ENCODE assay signal across 8 cellular contexts in genomic region chr3:153162513-153163348, GRCh38. TPM values are rescaled to one million over a fixed set of nuclear protein-coding genes. Genes with fewer than 3 reads are reported as not detected.
DNase-seq lines count a peak whose midpoint lies in the region; ATAC-seq and TF ChIP-seq lines count a peak whose summit lies in the region.

No MANE protein-coding gene starts in this region.

- intact Hi-C loops in activated T-helper 1 cell treated with anti-CD3 and anti-CD28 coated beads, Interleukin-12 subunit alpha, Interleukin-12 subunit beta, Interleukin-2, Interleukin-4 antibody, amounts not matched to agents 30 ng/mL and 10 ng/mL and 1 ng/mL, durations not matched to agents 14 hours and 24 hours and 36 hours (cut with micrococcal nuclease), result loop anchor here (1.0 to 10.0 kb wide), 5 partner anchors 432 to 1958 kb away; partner anchors contain the start of genes DHX36, GPR171 and MBNL1
- intact Hi-C loops in testis (cut with DNase I; ENCODE audit: low total_unique reads), result no loop called here

- peaks cover 61% of the 10 kb centered on the region for H3K4me1 Mint-ChIP-seq in activated T-helper 1 cell treated with anti-CD3 and anti-CD28 coated beads, Interleukin-12 subunit alpha, Interleukin-12 subunit beta, Interleukin-2, Interleukin-4 antibody, amounts not matched to agents 30 ng/mL and 10 ng/mL and 1 ng/mL, durations not matched to agents 14 hours and 24 hours and 36 hours (ENCODE audit: low read depth)
- H3K4me1 Mint-ChIP-seq in nephron progenitor cell, result peaks cover 55% of the 10 kb centered on the region

- H3K4me3 ChIP-seq in fibroblast of mammary gland (ENCODE audit: control insufficient read depth, low read depth, low read length) (peak overlapping the region; percentile 95), testis (peak overlapping the region; percentile 77 to 96)

- H3K27ac Mint-ChIP-seq in activated T-helper 1 cell treated with anti-CD3 and anti-CD28 coated beads, Interleukin-12 subunit alpha, Interleukin-12 subunit beta, Interleukin-2, Interleukin-4 antibody, amounts not matched to agents 30 ng/mL and 10 ng/mL and 1 ng/mL, durations not matched to agents 14 hours and 24 hours and 36 hours, result peak overlapping the region; percentile 93
- peak overlapping the region; percentile 80 for H3K27ac Mint-ChIP-seq in nephron progenitor cell

- no peaks in the 10 kb centered on the region for H3K36me3 ChIP-seq in testis (ENCODE audit: low read depth, missing control alignments)

- peak overlapping the region; percentile 79 to 94 for H3K27ac ChIP-seq in testis

- no peaks in the 10 kb centered on the region for H3K4me1 ChIP-seq in testis

- DNase-seq in GM13977 (ENCODE audit: low spot score) (peak; percentile 46), NOMO-1 treated with DMSO at 0.1 percent for 48 hours (lab: John Stamatoyannopoulos, UW; ENCODE audit: unreplicated experiment) (peak; percentile 52), fibroblast of mammary gland (ENCODE audit: low read depth) (peak; percentile 31), nephron progenitor cell (peak; percentile 56), testis (peak; percentile 60), cerebellar nuclear complex (lab: John Stamatoyannopoulos, UW) (no peak)
- DNase-seq in activated T-helper 1 cell treated with anti-CD3 and anti-CD28 coated beads, Interleukin-12 subunit alpha, Interleukin-12 subunit beta, Interleukin-2, Interleukin-4 antibody, amounts not matched to agents 30 ng/mL and 10 ng/mL and 1 ng/mL, durations not matched to agents 14 hours and 24 hours and 36 hours (ENCODE audit: low spot score), result no peak

- TF ChIP-seq POLR2A in testis (IDR thresholded peaks at IDR 0.05), result no peak

- H3K27me3 ChIP-seq in testis, result no peaks in the 10 kb centered on the region

- H3K9me3 ChIP-seq in testis, result no peaks in the 10 kb centered on the region

- WGBS in testis, 2 donors, result 1% methylated on average over 25 to 65 of the region's 82 CpGs

- H3K9me3 Mint-ChIP-seq in activated T-helper 1 cell treated with anti-CD3 and anti-CD28 coated beads, Interleukin-12 subunit alpha, Interleukin-12 subunit beta, Interleukin-2, Interleukin-4 antibody, amounts not matched to agents 30 ng/mL and 10 ng/mL and 1 ng/mL, durations not matched to agents 14 hours and 24 hours and 36 hours, result no peaks in the 10 kb centered on the region
- no peaks in the 10 kb centered on the region for H3K9me3 Mint-ChIP-seq in nephron progenitor cell

- in situ Hi-C loops in GM13977 (cut with MboI; ENCODE audit: low pct_unique_long_range_greater_than_20kb, low sequenced_read_pairs, unreplicated experiment), result no loop called here

- no peak for TF ChIP-seq CTCF in GM13977 (IDR thresholded peaks at IDR 0.05; ENCODE audit: extremely low read depth, insufficient read depth, missing control alignments)
- no peak for TF ChIP-seq CTCF in fibroblast of mammary gland (conservative IDR thresholded peaks at IDR 0.05; ENCODE audit: control insufficient read depth, insufficient read depth, low read depth, low read length)
- no peak for TF ChIP-seq CTCF in nephron progenitor cell (IDR thresholded peaks at IDR 0.05)
- no peak for TF ChIP-seq CTCF in testis (IDR thresholded peaks at IDR 0.05)

- H3K36me3 Mint-ChIP-seq in activated T-helper 1 cell treated with anti-CD3 and anti-CD28 coated beads, Interleukin-12 subunit alpha, Interleukin-12 subunit beta, Interleukin-2, Interleukin-4 antibody, amounts not matched to agents 30 ng/mL and 10 ng/mL and 1 ng/mL, durations not matched to agents 14 hours and 24 hours and 36 hours (ENCODE audit: low read depth), result peaks cover 21% of the 10 kb centered on the region
- peaks cover 18% of the 10 kb centered on the region for H3K36me3 Mint-ChIP-seq in nephron progenitor cell (ENCODE audit: low read depth)

- H3K4me3 Mint-ChIP-seq in activated T-helper 1 cell treated with anti-CD3 and anti-CD28 coated beads, Interleukin-12 subunit alpha, Interleukin-12 subunit beta, Interleukin-2, Interleukin-4 antibody, amounts not matched to agents 30 ng/mL and 10 ng/mL and 1 ng/mL, durations not matched to agents 14 hours and 24 hours and 36 hours, result peak overlapping the region; percentile 90
- peak overlapping the region; percentile 99 for H3K4me3 Mint-ChIP-seq in nephron progenitor cell

- ATAC-seq in HG02642 (IDR thresholded peaks at IDR 0.05; ENCODE audit: poor library complexity, unreplicated experiment), result peak; percentile 5

- H3K27me3 Mint-ChIP-seq in activated T-helper 1 cell treated with anti-CD3 and anti-CD28 coated beads, Interleukin-12 subunit alpha, Interleukin-12 subunit beta, Interleukin-2, Interleukin-4 antibody, amounts not matched to agents 30 ng/mL and 10 ng/mL and 1 ng/mL, durations not matched to agents 14 hours and 24 hours and 36 hours (ENCODE audit: insufficient read depth), result no peaks in the 10 kb centered on the region
- no peaks in the 10 kb centered on the region for H3K27me3 Mint-ChIP-seq in nephron progenitor cell (ENCODE audit: low read depth, poor library complexity)

RNA-seq across cellular contexts. Expression of gene RAP2B, which starts 0.7 kb away (rescaled TPM):
- total RNA-seq in activated T-helper 1 cell treated with anti-CD3 and anti-CD28 coated beads, Interleukin-12 subunit alpha, Interleukin-12 subunit beta, Interleukin-2, Interleukin-4 antibody, amounts not matched to agents 30 ng/mL and 10 ng/mL and 1 ng/mL, durations not matched to agents 14 hours and 24 hours and 36 hours, result 15.4 and 16.0 TPM in 2 replicates
- total RNA-seq in testis, result 10 to 100 TPM in 1 of 2 donors, 1 to 10 TPM in 1; 8.6 to 11.8 TPM
- polyA plus RNA-seq in testis (ENCODE audit: insufficient read depth, low read depth, low replicate concordance), result 3.9 TPM

Comparison
In these comparisons a context has a peak if more than half of its experiments do, and no peak if none do; other contexts are left out.
1. DNase-seq: peak in GM13977 (single experiment), NOMO-1 treated with DMSO at 0.1 percent for 48 hours (single experiment), fibroblast of mammary gland (single experiment), nephron progenitor cell (single experiment) and testis (single experiment); none in activated T-helper 1 cell treated with anti-CD3 and anti-CD28 coated beads, Interleukin-12 subunit alpha, Interleukin-12 subunit beta, Interleukin-2, Interleukin-4 antibody, amounts not matched to agents 30 ng/mL and 10 ng/mL and 1 ng/mL, durations not matched to agents 14 hours and 24 hours and 36 hours (single experiment) and cerebellar nuclear complex (0 of 2).